10 cellular contexts compared by ENCODE assay signal in genomic region chr7:130352335-130353074, GRCh38. TPM values are rescaled to one million over a fixed set of nuclear protein-coding genes. Genes with fewer than 3 reads are reported as not detected.
DNase-seq lines count a peak whose midpoint lies in the region; ATAC-seq, FAIRE-seq and TF ChIP-seq lines count a peak whose summit lies in the region.
"Had no signal": no experiment of that assay in that cellular context is flagged by ENCODE, and none has a peak within 500 bp of the region (broad histone marks: within the 10 kb centered on the region; RNA-seq: fewer than 3 reads in every experiment).

No MANE protein-coding gene starts in this region.

- no peak for FAIRE-seq in small intestine (lab: Jason Lieb, UNC)

- peak overlapping the region; percentile 42 for H3K4me3 ChIP-seq in ACC112 (ENCODE audit: low read depth, low read length)
- peak overlapping the region in 1 of 2 donors; percentile 13 for H3K4me3 ChIP-seq in cardiac fibroblast (replicated peaks in 1 of 2; ENCODE audit: low read depth in 2 of 2, low read length in 2 of 2)
- H3K4me3 ChIP-seq in small intestine (ENCODE audit: low read depth in 1 of 2, low read length in 2 of 2) = no peak overlapping the region

- H3K79me2 ChIP-seq in ACC112 (ENCODE audit: control insufficient read depth, insufficient read depth, low read length, unreplicated experiment) = no peaks in the 10 kb centered on the region

- CTCF ChIA-PET in activated CD4-positive, alpha-beta memory T cell treated with anti-CD3 and anti-CD28 coated beads, Interleukin-2, amount 10 ng/mL, durations not matched to agents 7 days and 5 days (lab: Charles Lee) = no interaction called here

- no peaks in the 10 kb centered on the region for H3K9me3 ChIP-seq in small intestine (ENCODE audit: control insufficient read depth, low read depth)

- H3K4me1 Mint-ChIP-seq in mesothelial cell of epicardium = peaks cover 72% of the 10 kb centered on the region
- peaks cover 20% of the 10 kb centered on the region for H3K4me1 Mint-ChIP-seq in activated CD4-positive, alpha-beta memory T cell treated with anti-CD3 and anti-CD28 coated beads, Interleukin-2, amount 10 ng/mL, durations not matched to agents 7 days and 5 days
- peaks cover 24% of the 10 kb centered on the region for H3K4me1 Mint-ChIP-seq in activated T-cell treated with anti-CD3 and anti-CD28 coated beads, Interleukin-2, amount 50 U/mL, for 72 hours (ENCODE audit: low read depth)

- H3K27me3 Mint-ChIP-seq in mesothelial cell of epicardium (ENCODE audit: low read depth) = no peaks in the 10 kb centered on the region
- peaks cover 6% of the 10 kb centered on the region for H3K27me3 Mint-ChIP-seq in activated CD4-positive, alpha-beta memory T cell treated with anti-CD3 and anti-CD28 coated beads, Interleukin-2, amount 10 ng/mL, durations not matched to agents 7 days and 5 days
- peaks cover 8% of the 10 kb centered on the region for H3K27me3 Mint-ChIP-seq in activated T-cell treated with anti-CD3 and anti-CD28 coated beads, Interleukin-2, amount 50 U/mL, for 72 hours (ENCODE audit: low read depth)

- no peaks in the 10 kb centered on the region for H3K36me3 ChIP-seq in ACC112 (ENCODE audit: insufficient read depth, low read length)
- H3K36me3 ChIP-seq in small intestine (ENCODE audit: control insufficient read depth in 2 of 2, insufficient read depth in 2 of 2, low read length in 2 of 2) = no peaks in the 10 kb centered on the region

- peak overlapping the region; percentile 93 for H3K27ac Mint-ChIP-seq in mesothelial cell of epicardium
- no peak overlapping the region for H3K27ac Mint-ChIP-seq in activated CD4-positive, alpha-beta memory T cell treated with anti-CD3 and anti-CD28 coated beads, Interleukin-2, amount 10 ng/mL, durations not matched to agents 7 days and 5 days
- H3K27ac Mint-ChIP-seq in activated T-cell treated with anti-CD3 and anti-CD28 coated beads, Interleukin-2, amount 50 U/mL, for 72 hours = no peak overlapping the region

- DNase-seq in NCI-H146 (lab: John Stamatoyannopoulos, UW) (peak; percentile 84), cardiac fibroblast (ENCODE audit: low read depth in 2 of 2) (peak; percentile 74 to 81), mesothelial cell of epicardium (ENCODE audit: low spot score in 2 of 2, unreplicated experiment in 2 of 2) (no peak), activated gamma-delta T cell treated with Interleukin-2 at 50 U/mL for 16 hours (no peak), small intestine (no peak)
- no peak for DNase-seq in activated CD4-positive, alpha-beta memory T cell treated with anti-CD3 and anti-CD28 coated beads, Interleukin-2, amount 10 ng/mL, durations not matched to agents 7 days and 5 days
- DNase-seq in activated T-cell treated with anti-CD3 and anti-CD28 coated beads, Interleukin-2, amount 50 U/mL, for 72 hours = no peak
- DNase-seq: CD4-positive, CD25-positive, alpha-beta regulatory T cell had no signal

- no peak overlapping the region for H3K4me3 Mint-ChIP-seq in mesothelial cell of epicardium
- no peak overlapping the region for H3K4me3 Mint-ChIP-seq in activated CD4-positive, alpha-beta memory T cell treated with anti-CD3 and anti-CD28 coated beads, Interleukin-2, amount 10 ng/mL, durations not matched to agents 7 days and 5 days
- no peak overlapping the region for H3K4me3 Mint-ChIP-seq in activated T-cell treated with anti-CD3 and anti-CD28 coated beads, Interleukin-2, amount 50 U/mL, for 72 hours
- H3K4me3 Mint-ChIP-seq: CD4-positive, CD25-positive, alpha-beta regulatory T cell had no signal

- no peak for TF ChIP-seq CTCF in cardiac fibroblast (IDR thresholded peaks at IDR 0.05; ENCODE audit: low read depth, low read length)
- no peak for TF ChIP-seq CTCF in mesothelial cell of epicardium (IDR thresholded peaks at IDR 0.05; ENCODE audit: unreplicated experiment)

- no peaks in the 10 kb centered on the region for H3K36me3 Mint-ChIP-seq in mesothelial cell of epicardium
- H3K36me3 Mint-ChIP-seq in activated CD4-positive, alpha-beta memory T cell treated with anti-CD3 and anti-CD28 coated beads, Interleukin-2, amount 10 ng/mL, durations not matched to agents 7 days and 5 days (ENCODE audit: low read depth) = no peaks in the 10 kb centered on the region
- H3K36me3 Mint-ChIP-seq in activated T-cell treated with anti-CD3 and anti-CD28 coated beads, Interleukin-2, amount 50 U/mL, for 72 hours (ENCODE audit: insufficient read depth in 2 of 2) = no peaks in the 10 kb centered on the region

- H3K27me3 ChIP-seq in ACC112 (ENCODE audit: insufficient read depth, low read length) (no peaks in the 10 kb centered on the region), small intestine (ENCODE audit: control insufficient read depth in 2 of 2, insufficient read depth in 2 of 2, low read length in 2 of 2) (no peaks in the 10 kb centered on the region)
- H3K27me3 ChIP-seq: foreskin keratinocyte had no signal

- no peak for ATAC-seq in activated T-cell treated with anti-CD3 and anti-CD28 coated beads, Interleukin-2, amount 50 U/mL, for 72 hours (replicated peaks in 1 of 2)
- ATAC-seq: foreskin keratinocyte had no signal

- peak overlapping the region; percentile 47 for H2AFZ ChIP-seq in ACC112 (ENCODE audit: low read length, unreplicated experiment)

- no peaks in the 10 kb centered on the region for H3K9me3 Mint-ChIP-seq in mesothelial cell of epicardium
- H3K9me3 Mint-ChIP-seq in activated CD4-positive, alpha-beta memory T cell treated with anti-CD3 and anti-CD28 coated beads, Interleukin-2, amount 10 ng/mL, durations not matched to agents 7 days and 5 days = no peaks in the 10 kb centered on the region
- H3K9me3 Mint-ChIP-seq in activated T-cell treated with anti-CD3 and anti-CD28 coated beads, Interleukin-2, amount 50 U/mL, for 72 hours = no peaks in the 10 kb centered on the region

- POLR2A ChIA-PET in activated CD4-positive, alpha-beta memory T cell treated with anti-CD3 and anti-CD28 coated beads, Interleukin-2, amount 10 ng/mL, durations not matched to agents 7 days and 5 days (lab: Charles Lee) = no interaction called here

- no peak overlapping the region for H3K27ac ChIP-seq in ACC112 (ENCODE audit: low read depth, low read length)
- peak overlapping the region in 1 of 2 donors; percentile 76 for H3K27ac ChIP-seq in small intestine (ENCODE audit: low read depth in 1 of 2, low read length in 1 of 2)
- H3K27ac ChIP-seq: foreskin keratinocyte had no signal

- H3K4me1 ChIP-seq in ACC112 (ENCODE audit: control insufficient read depth, insufficient read depth, low read length, unreplicated experiment) = peaks cover 38% of the 10 kb centered on the region
- H3K4me1 ChIP-seq in small intestine (ENCODE audit: control insufficient read depth in 2 of 2, insufficient read depth in 1 of 2, low read depth in 1 of 2, low read length in 1 of 2) = peaks cover 0 to 2% of the 10 kb centered on the region in 2 donors

- 51 to 59% (median 55%) methylated on average over 19 of the region's 19 CpGs for WGBS in small intestine, 3 donors

RNA-seq across cellular contexts. Expression of gene CPA5, which starts 7.9 kb away (rescaled TPM):
- total RNA-seq in mesothelial cell of epicardium = 0.58 TPM in 1 of 3 replicates, not detected in the others
- under 1 TPM in 1 of 3 donors, not detected in 2; 0.04 TPM for polyA plus RNA-seq in small intestine
- not detected for total RNA-seq in activated CD4-positive, alpha-beta memory T cell treated with anti-CD3 and anti-CD28 coated beads, Interleukin-2, amount 10 ng/mL, durations not matched to agents 7 days and 5 days
- total RNA-seq in activated T-cell treated with anti-CD3 and anti-CD28 coated beads, Interleukin-2, amount 50 U/mL, for 72 hours = 1 to 10 TPM; 4.4 to 5.9 TPM

RNA-seq across cellular contexts. Expression of gene CPA1, which starts 27.8 kb away (rescaled TPM):
- total RNA-seq in mesothelial cell of epicardium = 0.75 to 1.4 TPM (median 1.1 TPM) in 3 replicates
- polyA plus RNA-seq in small intestine = 10 to 100 TPM in 2 of 3 donors, under 1 TPM in 1; 0.28 to 12.7 (median 12.2) TPM
- not detected for total RNA-seq in activated CD4-positive, alpha-beta memory T cell treated with anti-CD3 and anti-CD28 coated beads, Interleukin-2, amount 10 ng/mL, durations not matched to agents 7 days and 5 days
- not detected for total RNA-seq in activated T-cell treated with anti-CD3 and anti-CD28 coated beads, Interleukin-2, amount 50 U/mL, for 72 hours
- total RNA-seq: CD4-positive, CD25-positive, alpha-beta regulatory T cell; foreskin keratinocyte had no signal
- polyA plus RNA-seq: foreskin keratinocyte had no signal

RNA-seq across cellular contexts. Expression of gene CPA4, which starts 59.5 kb away (rescaled TPM):
- 3.9 to 5.8 TPM (median 4.1 TPM) in 3 replicates for total RNA-seq in mesothelial cell of epicardium
- polyA plus RNA-seq in small intestine = under 1 TPM in 1 of 3 donors, not detected in 2; 0.09 TPM
- total RNA-seq in activated CD4-positive, alpha-beta memory T cell treated with anti-CD3 and anti-CD28 coated beads, Interleukin-2, amount 10 ng/mL, durations not matched to agents 7 days and 5 days = not detected
- total RNA-seq in activated T-cell treated with anti-CD3 and anti-CD28 coated beads, Interleukin-2, amount 50 U/mL, for 72 hours = under 1 TPM in 1 of 2 donors, not detected in 1; 0.32 TPM
- total RNA-seq: CD4-positive, CD25-positive, alpha-beta regulatory T cell had no signal
- polyA plus RNA-seq: CD4-positive, CD25-positive, alpha-beta regulatory T cell had no signal

Comparison
In these comparisons a context has a peak if more than half of its experiments do, and no peak if none do; other contexts are left out.
1. DNase-seq: peak in NCI-H146 (single experiment) and cardiac fibroblast (2 of 2); none in mesothelial cell of epicardium (0 of 2), activated gamma-delta T cell treated with Interleukin-2 at 50 U/mL for 16 hours (single experiment), small intestine (single experiment), activated CD4-positive, alpha-beta memory T cell treated with anti-CD3 and anti-CD28 coated beads, Interleukin-2, amount 10 ng/mL, durations not matched to agents 7 days and 5 days (single experiment) and activated T-cell treated with anti-CD3 and anti-CD28 coated beads, Interleukin-2, amount 50 U/mL, for 72 hours (0 of 2).